ENCODE assay signal across 27 cellular contexts in the genomic region with DNA sequence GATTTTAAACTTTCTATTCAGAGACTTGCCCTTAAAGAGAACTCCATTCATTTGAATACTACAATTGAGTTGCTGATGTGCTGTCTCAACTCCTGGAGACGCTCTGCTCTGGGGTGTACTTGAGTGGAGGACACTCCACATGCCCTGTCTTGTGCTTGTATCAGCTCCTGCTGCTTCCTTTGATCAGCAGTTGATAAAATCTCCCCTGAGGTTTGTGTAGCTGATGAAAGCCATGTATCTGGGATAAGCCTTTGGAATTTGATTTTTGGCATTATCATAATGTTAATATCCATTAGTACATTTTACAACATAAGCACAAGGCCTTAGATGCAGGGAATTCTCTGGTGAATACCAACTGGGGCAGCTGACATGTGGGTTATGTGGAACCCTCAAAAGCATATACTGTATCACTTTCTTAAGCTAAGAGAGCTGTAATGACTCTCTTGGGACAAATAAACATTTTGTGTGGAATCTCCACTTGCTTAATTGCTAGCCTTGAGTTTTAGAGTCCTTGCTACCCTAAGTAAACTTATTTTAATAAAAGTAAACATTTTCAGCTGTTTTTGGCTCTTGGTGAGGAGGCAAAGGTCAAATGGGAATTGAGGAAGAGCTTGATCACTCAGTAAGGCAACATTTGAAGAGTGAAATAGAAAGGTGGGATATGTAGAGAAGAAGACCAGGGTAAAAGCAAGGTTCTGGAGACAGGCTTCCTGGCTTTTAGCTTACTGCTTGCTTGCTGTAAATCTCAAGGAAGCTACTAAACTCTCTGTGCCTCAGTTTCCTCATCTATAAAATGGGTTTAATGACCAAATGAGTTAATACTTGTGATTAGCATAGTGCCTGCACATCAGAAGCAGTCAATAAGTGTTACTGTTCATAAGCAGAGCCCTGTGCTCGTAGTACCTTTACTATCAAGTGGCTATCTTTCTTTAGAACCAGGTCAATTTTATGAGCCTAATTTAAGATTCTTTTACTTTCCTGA.
DNase-seq lines count a peak whose midpoint lies in the region; TF ChIP-seq lines count a peak whose summit lies in the region.
"Had no signal": no experiment of that assay in that cellular context is flagged by ENCODE, and none has a peak within 500 bp of the region (broad histone marks: within the 10 kb centered on the region; RNA-seq: fewer than 3 reads in every experiment).

No MANE protein-coding gene starts in this region.

- WGBS in mesendoderm (ENCODE audit: extremely low coverage, insufficient coverage, low lambda C conversion rate), result no CpG with 5 or more reads among the region's 2 CpGs
- WGBS in endodermal cell (ENCODE audit: insufficient coverage in 1 of 2, insufficient read length in 1 of 2), 2 experiments, result 80 to 89% methylated on average over 1 to 2 of the region's 2 CpGs

- no peak overlapping the region for H3K4me2 ChIP-seq in mesendoderm (ENCODE audit: low read length)
- H3K4me2 ChIP-seq: A549 had no signal

- H3K79me1 ChIP-seq in mesendoderm (ENCODE audit: low read length), result no peaks in the 10 kb centered on the region

- H3K4me3 ChIP-seq in SJCRH30, result no peak overlapping the region
- no peak overlapping the region for H3K4me3 ChIP-seq in mesendoderm (ENCODE audit: low read length)
- no peak overlapping the region for H3K4me3 ChIP-seq in endodermal cell (ENCODE audit: low read length)
- H3K4me3 ChIP-seq: A549; BLaER1 treated with 17β-estradiol and CSF1 and Interleukin-3, amounts not matched to agents 10 nM and 100 nM; esophagus squamous epithelium; sigmoid colon; uterus had no signal

- DNase-seq in NCI-H2107 treated with DMSO at 0.1 percent for 48 hours (lab: John Stamatoyannopoulos, UW; ENCODE audit: unreplicated experiment) (peak; percentile 12), NCI-H2107 (lab: John Stamatoyannopoulos, UW) (no peak), NCI-H1436 (lab: John Stamatoyannopoulos, UW) (peak; percentile 36), SJCRH30 (peak; percentile 18 to 26), mesendoderm (peak; percentile 42), endodermal cell (no peak), inferior parietal cortex (ENCODE audit: extremely low spot score) (no peak), Kasumi-1 (lab: John Stamatoyannopoulos, UW) (no peak)
- DNase-seq: activated CD4-positive, alpha-beta T cell treated with anti-CD3 and anti-CD28 coated beads for 4 hours; Calu3; cerebellar nuclear complex; effector CD4-positive, alpha-beta T cell; esophagus squamous epithelium; GDM1; KG1; MV-4-11; NCI-H446; nephron progenitor cell; sigmoid colon; uterus had no signal

- peaks cover 2% of the 10 kb centered on the region for H3K27me3 Mint-ChIP-seq in endodermal cell (ENCODE audit: insufficient read depth)
- H3K27me3 Mint-ChIP-seq: activated naive CD8-positive, alpha-beta T cell; activated T-helper 17 cell treated with anti-CD3 and anti-CD28 coated beads, Interleukin-2, amount 50 U/mL, for 72 hours had no signal

- H3K9me3 ChIP-seq in SJCRH30 (replicated peaks) (no peaks in the 10 kb centered on the region), endodermal cell (ENCODE audit: control insufficient read depth, low read length) (no peaks in the 10 kb centered on the region)
- H3K9me3 ChIP-seq: A549; BLaER1 treated with 17β-estradiol and CSF1 and Interleukin-3, amounts not matched to agents 10 nM and 100 nM; esophagus squamous epithelium; sigmoid colon; uterus had no signal

- H4K8ac ChIP-seq in mesendoderm (ENCODE audit: low read depth, low read length), result no peak overlapping the region

- H3K56ac ChIP-seq in mesendoderm (ENCODE audit: low read length), result no peak overlapping the region

- H3K79me2 ChIP-seq in mesendoderm (ENCODE audit: control insufficient read depth, insufficient read depth, low read length), result no peaks in the 10 kb centered on the region
- H3K79me2 ChIP-seq: parathyroid adenoma had no signal

- H3K18ac ChIP-seq in mesendoderm (ENCODE audit: low read length), result no peak overlapping the region

- H3K9ac ChIP-seq in mesendoderm (ENCODE audit: low read length) (no peak overlapping the region), endodermal cell (ENCODE audit: extremely low read depth, low read length, poor library complexity, severe bottlenecking) (no peak overlapping the region)
- H3K9ac ChIP-seq: BLaER1 treated with 17β-estradiol and CSF1 and Interleukin-3, amounts not matched to agents 10 nM and 100 nM; parathyroid adenoma had no signal

- no peak overlapping the region for H3K4me3 Mint-ChIP-seq in endodermal cell
- H3K4me3 Mint-ChIP-seq: activated naive CD8-positive, alpha-beta T cell; activated T-helper 17 cell treated with anti-CD3 and anti-CD28 coated beads, Interleukin-2, amount 50 U/mL, for 72 hours; mesothelial cell of epicardium; nephron progenitor cell; stimulated activated effector memory CD8-positive, alpha-beta T cell treated with anti-CD3 and anti-CD28 coated beads, Interleukin-12 subunit alpha, Interleukin-12 subunit beta, amount 100 ng/mL, for 72 hours had no signal

- no peak overlapping the region for H2BK15ac ChIP-seq in mesendoderm (replicated peaks; ENCODE audit: low read depth)

- no peak overlapping the region for H2BK5ac ChIP-seq in mesendoderm (ENCODE audit: low read length)

- no peak overlapping the region for H2AK5ac ChIP-seq in mesendoderm (ENCODE audit: low read length)

- H2BK120ac ChIP-seq in mesendoderm (ENCODE audit: low read depth, low read length), result no peak overlapping the region

- no peaks in the 10 kb centered on the region for H3K36me3 ChIP-seq in SJCRH30
- no peaks in the 10 kb centered on the region for H3K36me3 ChIP-seq in mesendoderm (ENCODE audit: control insufficient read depth, insufficient read depth, low read length)
- no peaks in the 10 kb centered on the region for H3K36me3 ChIP-seq in endodermal cell (ENCODE audit: control insufficient read depth, insufficient read depth, low read length)
- H3K36me3 ChIP-seq: BLaER1 treated with 17β-estradiol and CSF1 and Interleukin-3, amounts not matched to agents 10 nM and 100 nM; esophagus squamous epithelium; sigmoid colon; uterus had no signal

- TF ChIP-seq CTCF in endodermal cell (conservative IDR thresholded peaks at IDR 0.05), result no peak

- H3K4me1 ChIP-seq in SJCRH30 (peaks cover 2% of the 10 kb centered on the region; the same call in 1 of the 2 replicates), mesendoderm (ENCODE audit: control insufficient read depth, low read depth, low read length) (no peaks in the 10 kb centered on the region), endodermal cell (ENCODE audit: control insufficient read depth, insufficient read depth, low read length) (peaks cover 2% of the 10 kb centered on the region)
- H3K4me1 ChIP-seq: A549, esophagus squamous epithelium, parathyroid adenoma, sigmoid colon, uterus had no signal

- no peaks in the 10 kb centered on the region for H3K9me3 Mint-ChIP-seq in endodermal cell
- H3K9me3 Mint-ChIP-seq: mesothelial cell of epicardium; nephron progenitor cell; stimulated activated effector memory CD8-positive, alpha-beta T cell treated with anti-CD3 and anti-CD28 coated beads, Interleukin-12 subunit alpha, Interleukin-12 subunit beta, amount 100 ng/mL, for 72 hours had no signal

- no peak overlapping the region for H4K5ac ChIP-seq in mesendoderm (ENCODE audit: low read length)

- H3K4me1 Mint-ChIP-seq in endodermal cell, result no peaks in the 10 kb centered on the region
- H3K4me1 Mint-ChIP-seq: nephron progenitor cell had no signal

- H3K36me3 Mint-ChIP-seq in endodermal cell (ENCODE audit: low read depth), result no peaks in the 10 kb centered on the region
- H3K36me3 Mint-ChIP-seq: mesothelial cell of epicardium; stimulated activated effector memory CD8-positive, alpha-beta T cell treated with anti-CD3 and anti-CD28 coated beads, Interleukin-12 subunit alpha, Interleukin-12 subunit beta, amount 100 ng/mL, for 72 hours had no signal

- H3K4ac ChIP-seq in mesendoderm (ENCODE audit: low read depth, low read length), result no peak overlapping the region

- H3K27ac ChIP-seq in SJCRH30, result no peak overlapping the region
- no peak overlapping the region for H3K27ac ChIP-seq in mesendoderm (ENCODE audit: low read depth, low read length)
- no peak overlapping the region for H3K27ac ChIP-seq in endodermal cell (ENCODE audit: low read depth, low read length)
- H3K27ac ChIP-seq: A549; BLaER1 treated with 17β-estradiol and CSF1 and Interleukin-3, amounts not matched to agents 10 nM and 100 nM; esophagus squamous epithelium; parathyroid adenoma; sigmoid colon; uterus had no signal

- no peak overlapping the region for H3K23ac ChIP-seq in mesendoderm (ENCODE audit: low read length)

- H3K27me3 ChIP-seq in SJCRH30, result no peaks in the 10 kb centered on the region
- no peaks in the 10 kb centered on the region for H3K27me3 ChIP-seq in mesendoderm (ENCODE audit: insufficient read depth, low read length, poor library complexity)
- no peaks in the 10 kb centered on the region for H3K27me3 ChIP-seq in endodermal cell (ENCODE audit: control insufficient read depth, insufficient read depth, low read length, poor library complexity, severe bottlenecking)
- H3K27me3 ChIP-seq: BLaER1 treated with 17β-estradiol and CSF1 and Interleukin-3, amounts not matched to agents 10 nM and 100 nM; esophagus squamous epithelium; sigmoid colon; uterus had no signal

- no peak overlapping the region for H3K27ac Mint-ChIP-seq in endodermal cell
- H3K27ac Mint-ChIP-seq: activated naive CD8-positive, alpha-beta T cell; activated T-helper 17 cell treated with anti-CD3 and anti-CD28 coated beads, Interleukin-2, amount 50 U/mL, for 72 hours; mesothelial cell of epicardium; nephron progenitor cell; stimulated activated effector memory CD8-positive, alpha-beta T cell treated with anti-CD3 and anti-CD28 coated beads, Interleukin-12 subunit alpha, Interleukin-12 subunit beta, amount 100 ng/mL, for 72 hours had no signal

Comparison
In these comparisons a context has a peak if more than half of its experiments do, and no peak if none do; other contexts are left out.
1. DNase-seq: peak in NCI-H2107 treated with DMSO at 0.1 percent for 48 hours (single experiment), NCI-H1436 (single experiment), SJCRH30 (2 of 2) and mesendoderm (single experiment); none in NCI-H2107 (single experiment), endodermal cell (single experiment), inferior parietal cortex (single experiment) and Kasumi-1 (0 of 2).